Comparison of ENCODE assay signal across 20 cellular contexts in genomic region chr16:68389006-68389405, GRCh38. TPM values are rescaled to one million over a fixed set of nuclear protein-coding genes. Genes with fewer than 3 reads are reported as not detected.
DNase-seq lines count a peak whose midpoint lies in the region; ATAC-seq and TF ChIP-seq lines count a peak whose summit lies in the region.
"Had no signal": no experiment of that assay in that cellular context is flagged by ENCODE, and none has a peak within 500 bp of the region (broad histone marks: within the 10 kb centered on the region; RNA-seq: fewer than 3 reads in every experiment).

No MANE protein-coding gene starts in this region.

- H3K4me1 Mint-ChIP-seq in chondrocyte (ENCODE audit: low read depth): no peaks in the 10 kb centered on the region
- H3K4me1 Mint-ChIP-seq in activated naive CD4-positive, alpha-beta T cell treated with anti-CD3 and anti-CD28 coated beads, Interleukin-2, amount 10 ng/mL, durations not matched to agents 7 days and 5 days: peaks cover 3% of the 10 kb centered on the region

- 69 to 74% methylated on average over 8 of the region's 8 CpGs for WGBS in heart right ventricle, 2 donors

- CTCF ChIA-PET in activated naive CD4-positive, alpha-beta T cell treated with anti-CD3 and anti-CD28 coated beads, Interleukin-2, amount 10 ng/mL, durations not matched to agents 7 days and 5 days (lab: Charles Lee): no interaction called here

- H3K27ac Mint-ChIP-seq in chondrocyte (ENCODE audit: unreplicated experiment): no peak overlapping the region
- H3K27ac Mint-ChIP-seq in activated naive CD4-positive, alpha-beta T cell treated with anti-CD3 and anti-CD28 coated beads, Interleukin-2, amount 10 ng/mL, durations not matched to agents 7 days and 5 days: no peak overlapping the region
- H3K27ac Mint-ChIP-seq: CD14-positive monocyte had no signal

- ATAC-seq in Right ventricle myocardium inferior: no peak
- no peak for ATAC-seq in heart right ventricle
- no peak for ATAC-seq in GM18498 (IDR thresholded peaks at IDR 0.05; ENCODE audit: unreplicated experiment)
- ATAC-seq: Panc1 had no signal

- H3K4me3 Mint-ChIP-seq in chondrocyte (ENCODE audit: unreplicated experiment): no peak overlapping the region
- H3K4me3 Mint-ChIP-seq in activated naive CD4-positive, alpha-beta T cell treated with anti-CD3 and anti-CD28 coated beads, Interleukin-2, amount 10 ng/mL, durations not matched to agents 7 days and 5 days: no peak overlapping the region
- H3K4me3 Mint-ChIP-seq: CD14-positive monocyte had no signal

- DNase-seq in Right ventricle myocardium inferior (ENCODE audit: missing footprints) (peak; percentile 56), heart right ventricle (no peak), chondrocyte (ENCODE audit: low spot score) (peak; percentile 64), medulla oblongata (ENCODE audit: extremely low spot score) (peak; percentile 45), NCI-H146 (lab: John Stamatoyannopoulos, UW) (no peak), HUDEP-2 (lab: John Stamatoyannopoulos, UW; ENCODE audit: unreplicated experiment in 76 of 76) (no peak)
- no peak for DNase-seq in activated naive CD4-positive, alpha-beta T cell treated with anti-CD3 and anti-CD28 coated beads, Interleukin-2, amount 10 ng/mL, durations not matched to agents 7 days and 5 days
- DNase-seq: 8988T, COR-L47, DMS 273 treated with DMSO at 0.1 percent for 48 hours, GDM1, NCI-H1105, NCI-H1694 had no signal

- H3K27me3 Mint-ChIP-seq in chondrocyte (ENCODE audit: low read depth): peaks cover 9% of the 10 kb centered on the region
- peaks cover 84% of the 10 kb centered on the region for H3K27me3 Mint-ChIP-seq in activated naive CD4-positive, alpha-beta T cell treated with anti-CD3 and anti-CD28 coated beads, Interleukin-2, amount 10 ng/mL, durations not matched to agents 7 days and 5 days

- H3K9me3 ChIP-seq in heart right ventricle: no peaks in the 10 kb centered on the region
- H3K9me3 ChIP-seq: SJSA1 had no signal

- intact Hi-C loops in Right ventricle myocardium inferior (cut with DNase I): no loop called here
- intact Hi-C loops in heart right ventricle (cut with DNase I): no loop called here

- H3K4me1 ChIP-seq in heart right ventricle: no peaks in the 10 kb centered on the region
- H3K4me1 ChIP-seq: SJSA1 had no signal

- H3K9me3 Mint-ChIP-seq in chondrocyte (ENCODE audit: low read depth): peaks cover under 1% of the 10 kb centered on the region
- no peaks in the 10 kb centered on the region for H3K9me3 Mint-ChIP-seq in activated naive CD4-positive, alpha-beta T cell treated with anti-CD3 and anti-CD28 coated beads, Interleukin-2, amount 10 ng/mL, durations not matched to agents 7 days and 5 days

- no peaks in the 10 kb centered on the region for H3K36me3 Mint-ChIP-seq in chondrocyte (ENCODE audit: low read depth)
- no peaks in the 10 kb centered on the region for H3K36me3 Mint-ChIP-seq in activated naive CD4-positive, alpha-beta T cell treated with anti-CD3 and anti-CD28 coated beads, Interleukin-2, amount 10 ng/mL, durations not matched to agents 7 days and 5 days
- H3K36me3 Mint-ChIP-seq: CD14-positive monocyte had no signal

- no peak overlapping the region for H3K27ac ChIP-seq in heart right ventricle
- H3K27ac ChIP-seq: HL-60, SJSA1 had no signal

- H3K36me3 ChIP-seq in heart right ventricle: no peaks in the 10 kb centered on the region
- H3K36me3 ChIP-seq: SJSA1 had no signal

- peaks cover 0 to 15% (median 0%) of the 10 kb centered on the region in 7 donors for H3K27me3 ChIP-seq in heart right ventricle
- H3K27me3 ChIP-seq: SJSA1 had no signal

- TF ChIP-seq CTCF in heart right ventricle (IDR thresholded peaks at IDR 0.05) (no peak), chondrocyte (IDR thresholded peaks at IDR 0.05) (no peak)

- H3K4me3 ChIP-seq in heart right ventricle: no peak overlapping the region
- H3K4me3 ChIP-seq: SJSA1 had no signal

RNA-seq across cellular contexts. Expression of gene SMPD3, which starts 59.3 kb away (rescaled TPM):
- total RNA-seq in Right ventricle myocardium inferior (0.38 TPM), heart right ventricle (1 to 10 TPM in 1 of 10 donors, under 1 TPM in 8, not detected in 1; 0.05 to 1.2 (median 0.34) TPM), chondrocyte (0.07 TPM in 1 of 3 replicates, not detected in the others)
- polyA plus RNA-seq in heart right ventricle: under 1 TPM; 0.03 to 0.15 TPM
- total RNA-seq: H4 had no signal
- polyA plus RNA-seq: AG04450 had no signal

Comparison
In these comparisons a context has a peak if more than half of its experiments do, and no peak if none do; other contexts are left out.
1. DNase-seq: peak in Right ventricle myocardium inferior (single experiment), chondrocyte (single experiment) and medulla oblongata (single experiment); none in heart right ventricle (0 of 2), NCI-H146 (single experiment), HUDEP-2 (0 of 76) and activated naive CD4-positive, alpha-beta T cell treated with anti-CD3 and anti-CD28 coated beads, Interleukin-2, amount 10 ng/mL, durations not matched to agents 7 days and 5 days (single experiment).